Comparison of ENCODE assay signal across 8 cellular contexts in genomic region chr14:100239840-100240724, GRCh38. TPM values are rescaled to one million over a fixed set of nuclear protein-coding genes. Genes with fewer than 3 reads are reported as not detected.
DNase-seq lines count a peak whose midpoint lies in the region; ATAC-seq and TF ChIP-seq lines count a peak whose summit lies in the region.

No MANE protein-coding gene starts in this region.

- H3K79me2 ChIP-seq in OCI-LY1 (ENCODE audit: insufficient read depth, low read length), result peaks cover 81% of the 10 kb centered on the region

- H2AFZ ChIP-seq in OCI-LY1 (ENCODE audit: low read length), result no peak overlapping the region

- no peaks in the 10 kb centered on the region for H3K27me3 Mint-ChIP-seq in Caco-2 (ENCODE audit: insufficient read depth, unreplicated experiment)
- no peaks in the 10 kb centered on the region for H3K27me3 Mint-ChIP-seq in activated T-cell treated with anti-CD3 and anti-CD28 coated beads, Interleukin-2, amount 50 U/mL, for 4 hours (ENCODE audit: low read depth)

- DNase-seq in Caco-2, result peak; percentile 90 to 91
- peak in 74 of 76 experiments; percentile 4 to 88 (median 71) for DNase-seq in HUDEP-2 (lab: John Stamatoyannopoulos, UW; ENCODE audit: unreplicated experiment in 76 of 76)
- peak; percentile 84 for DNase-seq in activated T-cell treated with anti-CD3 and anti-CD28 coated beads, Interleukin-2, amount 50 U/mL, for 4 hours
- DNase-seq in esophagus muscularis mucosa (ENCODE audit: extremely low spot score), result peak; percentile 96
- peak; percentile 93 for DNase-seq in myocyte (ENCODE audit: low read depth)
- peak; percentile 70 for DNase-seq in stimulated activated CD8-positive, alpha-beta memory T cell treated with anti-CD3 and anti-CD28 coated beads, Interleukin-7, amount 100 ng/mL, for 24 hours (ENCODE audit: low read depth)

- 0% methylated on average over 31 of the region's 121 CpGs for WGBS in esophagus muscularis mucosa

- H3K4me1 Mint-ChIP-seq in Caco-2 (ENCODE audit: low read depth, unreplicated experiment), result peaks cover 9% of the 10 kb centered on the region
- H3K4me1 Mint-ChIP-seq in activated T-cell treated with anti-CD3 and anti-CD28 coated beads, Interleukin-2, amount 50 U/mL, for 4 hours (ENCODE audit: low read depth), result peaks cover 55% of the 10 kb centered on the region

- H3K9me3 ChIP-seq in Caco-2 (no peaks in the 10 kb centered on the region), OCI-LY1 (ENCODE audit: low read length) (no peaks in the 10 kb centered on the region), esophagus muscularis mucosa (no peaks in the 10 kb centered on the region)

- H3K36me3 Mint-ChIP-seq in Caco-2 (ENCODE audit: insufficient read depth, unreplicated experiment), result peaks cover 44% of the 10 kb centered on the region
- peaks cover 20% of the 10 kb centered on the region for H3K36me3 Mint-ChIP-seq in activated T-cell treated with anti-CD3 and anti-CD28 coated beads, Interleukin-2, amount 50 U/mL, for 4 hours (ENCODE audit: insufficient read depth)

- CTCF ChIA-PET in Caco-2 (lab: Charles Lee), result interaction anchor here (0.7 to 0.9 kb wide), 2 partner anchors 18 to 43 kb away, joined by 3 read pairs; no protein-coding TSS in a partner anchor

- peak overlapping the region; percentile 92 for H3K4me2 ChIP-seq in OCI-LY1 (ENCODE audit: low read length)

- peak overlapping the region; percentile 84 for H3K4me3 Mint-ChIP-seq in Caco-2 (ENCODE audit: unreplicated experiment)
- H3K4me3 Mint-ChIP-seq in activated T-cell treated with anti-CD3 and anti-CD28 coated beads, Interleukin-2, amount 50 U/mL, for 4 hours, result peak overlapping the region; percentile 93

- H3K9me3 Mint-ChIP-seq in Caco-2 (ENCODE audit: unreplicated experiment), result no peaks in the 10 kb centered on the region
- H3K9me3 Mint-ChIP-seq in activated T-cell treated with anti-CD3 and anti-CD28 coated beads, Interleukin-2, amount 50 U/mL, for 4 hours, result no peaks in the 10 kb centered on the region

- H3K4me3 ChIP-seq in Caco-2 (ENCODE audit: low read depth, low read length) (peak overlapping the region; percentile 100), OCI-LY1 (ENCODE audit: low read depth, low read length, poor library complexity, severe bottlenecking) (peak overlapping the region; percentile 100), esophagus muscularis mucosa (peak overlapping the region; percentile 77 to 100 (median 92))

- peak overlapping the region; percentile 97 for H3K9ac ChIP-seq in OCI-LY1 (ENCODE audit: low read length)

- peak overlapping the region; percentile 91 for H3K27ac Mint-ChIP-seq in Caco-2 (ENCODE audit: unreplicated experiment)

- peak; percentile 25 for TF ChIP-seq POLR2A in esophagus muscularis mucosa (IDR thresholded peaks at IDR 0.05; ENCODE audit: low read depth)

- intact Hi-C loops in Caco-2 (cut with micrococcal nuclease; ENCODE audit: unreplicated experiment), result loop anchor here (2.0 kb wide), 1 partner anchor 137 kb away; the partner anchor contains the start of gene WDR25
- intact Hi-C loops in esophagus muscularis mucosa (cut with DNase I), result loop anchor here (5.0 kb wide), 1 partner anchor 47 kb away; no protein-coding TSS in a partner anchor

- no peaks in the 10 kb centered on the region; the same call in 1 of the 2 replicates for H3K36me3 ChIP-seq in Caco-2 (ENCODE audit: control insufficient read depth, insufficient read depth, low read length)
- H3K36me3 ChIP-seq in OCI-LY1 (ENCODE audit: insufficient read depth, low read length), result peaks cover 43% of the 10 kb centered on the region
- no peaks in the 10 kb centered on the region for H3K36me3 ChIP-seq in esophagus muscularis mucosa

- H4K20me1 ChIP-seq in OCI-LY1 (ENCODE audit: insufficient read depth, low read length), result peaks cover 5% of the 10 kb centered on the region; the same call in 1 of the 2 replicates

- TF ChIP-seq EP300 in esophagus muscularis mucosa (IDR thresholded peaks at IDR 0.05), result no peak

- POLR2A ChIA-PET in Caco-2 (lab: Charles Lee), result interaction anchor here (0.5 kb wide), 2 partner anchors 11 to 250 kb away, joined by 3 read pairs; no protein-coding TSS in a partner anchor

- no TSS peak for BruUV-seq in Caco-2 (replicated peaks; lab: Mats Ljungman, UMichigan)

- no peaks in the 10 kb centered on the region for H3K9me2 ChIP-seq in OCI-LY1 (ENCODE audit: low read depth, low read length)

- H3K4me1 ChIP-seq in Caco-2 (peaks cover 7% of the 10 kb centered on the region; the same call in 1 of the 2 replicates), OCI-LY1 (ENCODE audit: insufficient read depth, low read length, severe bottlenecking) (peaks cover 57% of the 10 kb centered on the region), esophagus muscularis mucosa (peaks cover 49 to 69% (median 64%) of the 10 kb centered on the region in 4 donors)

- peak; percentile 37 for ATAC-seq in GM21381 (IDR thresholded peaks at IDR 0.05; ENCODE audit: unreplicated experiment)
- ATAC-seq in activated T-cell treated with anti-CD3 and anti-CD28 coated beads, Interleukin-2, amount 50 U/mL, for 4 hours, result peak; percentile 51 to 52

- peak; percentile 55 to 68 for TF ChIP-seq CTCF in Caco-2 (IDR thresholded peaks at IDR 0.05; ENCODE audit: insufficient read depth in 1 of 2, low read depth in 1 of 2, low read length in 1 of 2, severe bottlenecking in 1 of 2, unreplicated experiment in 1 of 2)
- TF ChIP-seq CTCF in OCI-LY1 (IDR thresholded peaks at IDR 0.05; ENCODE audit: low read length), result peak; percentile 51
- TF ChIP-seq CTCF in esophagus muscularis mucosa (IDR thresholded peaks at IDR 0.05), result peak; percentile 74 to 87 (median 76)

- H3K27me3 ChIP-seq in Caco-2 (replicated peaks; ENCODE audit: control insufficient read depth, insufficient read depth, low read length), result no peaks in the 10 kb centered on the region
- H3K27me3 ChIP-seq in OCI-LY1 (ENCODE audit: insufficient read depth, low read length), result no peaks in the 10 kb centered on the region
- H3K27me3 ChIP-seq in esophagus muscularis mucosa, result no peaks in the 10 kb centered on the region

- no peaks in the 10 kb centered on the region for H3F3A ChIP-seq in OCI-LY1 (ENCODE audit: insufficient read depth, low read length)

- H3K27ac ChIP-seq in OCI-LY1 (ENCODE audit: low read depth, low read length, poor library complexity, severe bottlenecking) (peak overlapping the region; percentile 85), esophagus muscularis mucosa (replicated peaks in 1 of 4) (peak overlapping the region; percentile 99 to 100 (median 100))

RNA-seq across cellular contexts. Expression of gene YY1, which starts 1.1 kb away (rescaled TPM):
- total RNA-seq in Caco-2 (2022) (91.0 and 94.1 TPM in 2 replicates), esophagus muscularis mucosa (10 to 100 TPM; 54.8 to 83.4 (median 62.7) TPM), myocyte (39.3 and 39.9 TPM in 2 replicates)
- 10 to 100 TPM; 81.3 to 90.1 (median 88.3) TPM for total RNA-seq in activated T-cell treated with anti-CD3 and anti-CD28 coated beads, Interleukin-2, amount 50 U/mL, for 4 hours
- polyA plus RNA-seq in myocyte (2012), result 41.0 TPM

Comparison
In these comparisons a context has a peak if more than half of its experiments do, and no peak if none do; other contexts are left out.
1. Peak in every context shown above with its lines: DNase-seq, ATAC-seq, H3K4me3 ChIP-seq and H3K27ac ChIP-seq.